1 cellular context compared by ENCODE assay signal in the genomic region with DNA sequence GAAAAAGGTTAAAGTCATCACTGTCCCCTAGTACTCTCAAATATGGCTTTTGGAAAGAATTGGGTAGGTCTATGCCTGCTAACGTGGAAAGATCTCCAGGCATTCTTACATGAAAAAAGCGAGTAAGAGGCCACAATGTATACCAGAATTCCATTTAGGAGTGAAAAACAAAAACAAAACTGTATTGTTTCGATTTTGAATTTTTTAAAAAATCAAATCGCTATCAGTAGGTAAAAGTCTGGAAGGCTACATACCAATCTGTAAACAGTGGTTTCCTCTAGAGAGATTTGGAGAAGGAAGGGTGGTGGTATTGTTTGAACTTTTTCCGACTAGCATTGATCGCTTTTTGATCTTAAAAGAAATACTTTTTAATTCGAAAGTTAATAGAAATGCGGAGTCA.
TF ChIP-seq lines count a peak whose summit lies in the region.

No MANE protein-coding gene starts in this region.

TF ChIP-seq in IMR-90, 13 proteins besides CTCF, POLR2A, EP300 and RAD21:
- TF ChIP-seq, protein P1, sequence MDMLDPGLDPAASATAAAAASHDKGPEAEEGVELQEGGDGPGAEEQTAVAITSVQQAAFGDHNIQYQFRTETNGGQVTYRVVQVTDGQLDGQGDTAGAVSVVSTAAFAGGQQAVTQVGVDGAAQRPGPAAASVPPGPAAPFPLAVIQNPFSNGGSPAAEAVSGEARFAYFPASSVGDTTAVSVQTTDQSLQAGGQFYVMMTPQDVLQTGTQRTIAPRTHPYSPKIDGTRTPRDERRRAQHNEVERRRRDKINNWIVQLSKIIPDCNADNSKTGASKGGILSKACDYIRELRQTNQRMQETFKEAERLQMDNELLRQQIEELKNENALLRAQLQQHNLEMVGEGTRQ (IDR thresholded peaks at IDR 0.05; ENCODE audit: low read depth, low read length) = no peak
- TF ChIP-seq RCOR1 (IDR thresholded peaks at IDR 0.05; ENCODE audit: insufficient replicate concordance, low read length) (no peak), BHLHE40 (IDR thresholded peaks at IDR 0.05; ENCODE audit: low read depth, low read length) (no peak)
